ENCODE assay signal across 24 cellular contexts in the genomic region with DNA sequence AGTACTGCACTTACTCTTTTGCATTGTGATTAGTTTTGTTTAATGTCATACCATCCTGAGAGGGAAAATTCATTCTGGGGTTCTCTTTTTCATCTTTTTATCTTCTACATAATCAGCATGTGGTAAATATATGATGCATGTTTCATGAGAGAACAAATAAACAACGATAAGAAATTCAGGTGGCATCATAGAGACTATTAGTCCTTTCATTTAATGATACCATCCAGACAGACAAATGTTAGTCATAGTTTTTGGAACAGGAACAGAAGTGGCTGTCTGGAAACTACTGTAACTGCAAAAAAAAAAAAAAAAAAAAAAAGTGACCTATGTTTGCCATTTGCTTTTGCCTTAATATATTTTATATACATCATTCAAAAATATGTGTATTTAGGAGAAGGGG.
DNase-seq lines count a peak whose midpoint lies in the region; ATAC-seq, FAIRE-seq and TF ChIP-seq lines count a peak whose summit lies in the region.
"Had no signal": no experiment of that assay in that cellular context is flagged by ENCODE, and none has a peak within 500 bp of the region (broad histone marks: within the 10 kb centered on the region; RNA-seq: fewer than 3 reads in every experiment).

No MANE protein-coding gene starts in this region.

- H4K20me1 ChIP-seq in PC-3 (ENCODE audit: low read length), result no peaks in the 10 kb centered on the region
- H4K20me1 ChIP-seq: BLaER1 had no signal

- H3K4me1 ChIP-seq in PC-3 (ENCODE audit: insufficient read depth, low read length) (peaks cover 30% of the 10 kb centered on the region), testis (no peaks in the 10 kb centered on the region)
- H3K4me1 ChIP-seq: BLaER1 had no signal

- no peak for TF ChIP-seq POLR2A in testis (IDR thresholded peaks at IDR 0.05)

- TF ChIP-seq CTCF in PC-3 (conservative IDR thresholded peaks at IDR 0.05; ENCODE audit: low read depth, low read length) (no peak), bronchial epithelial cell (IDR thresholded peaks at IDR 0.05; ENCODE audit: insufficient read depth, low read length, severe bottlenecking) (no peak), testis (IDR thresholded peaks at IDR 0.05) (no peak)

- ATAC-seq in PC-3, result peak; percentile 57
- ATAC-seq: K562 had no signal

- H3F3A ChIP-seq in PC-3 (ENCODE audit: low read length, unreplicated experiment), result peaks cover 5% of the 10 kb centered on the region

- H2AFZ ChIP-seq in PC-3 (ENCODE audit: low read length), result no peak overlapping the region

- POLR2A ChIA-PET in PC-3 (lab: Charles Lee; ENCODE audit: unreplicated experiment), result no interaction called here

- DNase-seq in EL, result peak; percentile 4
- peak; percentile 66 for DNase-seq in PC-3
- DNase-seq in bronchial epithelial cell (ENCODE audit: low read depth), result peak; percentile 63
- peak; percentile 29 for DNase-seq in urothelium cell line (ENCODE audit: low spot score)
- no peak for DNase-seq in RPMI8226
- DNase-seq in testis, result no peak
- DNase-seq in activated effector memory CD4-positive, alpha-beta T cell treated with anti-CD3 and anti-CD28 coated beads, Interleukin-2, amount 50 U/mL, for 16 hours, result no peak
- DNase-seq: ACHN; CD4-positive, alpha-beta T cell; COR-L47; DMS79; NCI-H1092; NCI-H1436 treated with DMSO at 0.1 percent for 48 hours; NCI-H1930; NCI-H226; NCI-H524; NCI-H82; SHP77 treated with DMSO at 0.1 percent for 48 hours; SK-N-SH had no signal

- no peaks in the 10 kb centered on the region for H3K36me3 ChIP-seq in PC-3 (ENCODE audit: low read depth, low read length)
- H3K36me3 ChIP-seq in bronchial epithelial cell (ENCODE audit: control insufficient read depth, insufficient read depth, low read length), result no peaks in the 10 kb centered on the region
- H3K36me3 ChIP-seq in testis (ENCODE audit: low read depth, missing control alignments), result no peaks in the 10 kb centered on the region
- H3K36me3 ChIP-seq: BLaER1 had no signal

- WGBS in testis, 2 donors, result 78 to 85% methylated on average over 1 of the region's 1 CpG

- H3K79me2 ChIP-seq in PC-3 (ENCODE audit: low read length), result no peaks in the 10 kb centered on the region

- CTCF ChIA-PET in PC-3 (lab: Charles Lee), result interaction anchor here (0.6 kb wide), 1 partner anchor 290 kb away, joined by 3 read pairs; no protein-coding TSS in a partner anchor

- peak overlapping the region; percentile 78 for H3K4me2 ChIP-seq in PC-3 (ENCODE audit: low read length)
- H3K4me2 ChIP-seq: BLaER1, SK-N-SH had no signal

- peak overlapping the region; percentile 45 for H3K9ac ChIP-seq in PC-3 (ENCODE audit: low read length)
- H3K9ac ChIP-seq: BLaER1, SK-N-SH had no signal

- H3K27me3 ChIP-seq in PC-3 (ENCODE audit: low read length) (no peaks in the 10 kb centered on the region), bronchial epithelial cell (ENCODE audit: control insufficient read depth, insufficient read depth, low read length) (no peaks in the 10 kb centered on the region), testis (no peaks in the 10 kb centered on the region)
- H3K27me3 ChIP-seq: BLaER1 had no signal

- H3K9me2 ChIP-seq in PC-3 (replicated peaks; ENCODE audit: low read length), result no peaks in the 10 kb centered on the region
- H3K9me2 ChIP-seq: SK-N-SH had no signal

- peak overlapping the region; percentile 24; the same call in 1 of the 2 replicates for H3K4me3 ChIP-seq in PC-3 (ENCODE audit: low read length)
- no peak overlapping the region for H3K4me3 ChIP-seq in bronchial epithelial cell (ENCODE audit: low read depth, low read length)
- no peak overlapping the region for H3K4me3 ChIP-seq in testis
- H3K4me3 ChIP-seq: BLaER1, K562 had no signal

- H3K27ac ChIP-seq in PC-3 (ENCODE audit: low read length), result peak overlapping the region; percentile 85
- H3K27ac ChIP-seq in testis, result no peak overlapping the region
- H3K27ac ChIP-seq: BLaER1 had no signal

- FAIRE-seq in bronchial epithelial cell (lab: Jason Lieb, UNC) (no peak), urothelium cell line (lab: Jason Lieb, UNC) (no peak)
- FAIRE-seq: G401.6, GM12892, H1, K562 had no signal

- intact Hi-C loops in PC-3 (cut with micrococcal nuclease) (no loop called here), testis (cut with DNase I; ENCODE audit: low total_unique reads) (no loop called here)

- H3K9me3 ChIP-seq in PC-3 (ENCODE audit: low read length) (no peaks in the 10 kb centered on the region), testis (no peaks in the 10 kb centered on the region)
- H3K9me3 ChIP-seq: BLaER1, SK-N-SH had no signal

- BruUV-seq in PC-3 (replicated peaks; lab: Mats Ljungman, UMichigan), result no TSS peak

Comparison
In these comparisons a context has a peak if more than half of its experiments do, and no peak if none do; other contexts are left out.
1. DNase-seq: peak in EL (single experiment), PC-3 (single experiment), bronchial epithelial cell (single experiment) and urothelium cell line (single experiment); none in RPMI8226 (single experiment), testis (single experiment) and activated effector memory CD4-positive, alpha-beta T cell treated with anti-CD3 and anti-CD28 coated beads, Interleukin-2, amount 50 U/mL, for 16 hours (single experiment).